ENCODE assay signal across 10 cellular contexts in the genomic region with DNA sequence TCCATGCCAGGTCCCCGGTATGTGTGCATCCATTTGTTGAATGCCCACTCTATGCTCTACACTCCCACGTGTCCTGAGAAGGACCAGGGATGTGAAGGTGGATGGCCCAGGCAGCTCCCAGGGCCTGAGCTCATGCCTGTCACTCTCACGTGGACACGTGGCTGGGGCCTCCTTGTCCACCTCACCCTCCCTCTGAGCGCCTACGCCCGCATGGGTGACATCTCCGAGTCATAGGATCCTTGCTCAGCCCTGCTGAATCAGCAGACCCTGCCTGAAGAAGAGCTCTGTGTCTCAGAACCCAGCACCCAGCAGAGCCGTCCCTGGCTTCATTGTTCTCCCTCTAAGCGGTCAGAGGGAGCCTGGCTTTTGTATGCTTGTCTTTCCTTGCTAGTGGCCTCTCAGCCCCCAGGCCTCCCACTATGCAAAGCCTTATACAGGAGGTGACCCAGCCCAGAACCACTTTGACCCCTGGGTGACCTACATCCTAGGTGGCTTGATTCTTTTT.
A peak's percentile ranks its signal among the peaks of the same experiment; 100 is the strongest.
DNase-seq lines count a peak whose midpoint lies in the region; ATAC-seq, FAIRE-seq and TF ChIP-seq lines count a peak whose summit lies in the region.
"Had no signal": no experiment of that assay in that cellular context is flagged by ENCODE, and none has a peak within 500 bp of the region (broad histone marks: within the 10 kb centered on the region; RNA-seq: fewer than 3 reads in every experiment).

No MANE protein-coding gene starts in this region.

- H3K27me3 ChIP-seq in bronchial epithelial cell (ENCODE audit: control insufficient read depth, insufficient read depth, low read length) (no peaks in the 10 kb centered on the region), left lung (no peaks in the 10 kb centered on the region), testis (no peaks in the 10 kb centered on the region), esophagus squamous epithelium (no peaks in the 10 kb centered on the region)
- H3K27me3 ChIP-seq: Peyer's patch had no signal

- H3K27ac ChIP-seq in left lung (peak overlapping the region; percentile 26 to 88), testis (no peak overlapping the region), esophagus squamous epithelium (peak overlapping the region in 2 of 4 donors; percentile 57 to 72)

- H3K4me1 ChIP-seq in left lung = peaks cover 32 to 88% of the 10 kb centered on the region in 2 donors
- H3K4me1 ChIP-seq in testis = peaks cover 10% of the 10 kb centered on the region
- H3K4me1 ChIP-seq in esophagus squamous epithelium = peaks cover 59 to 95% (median 75%) of the 10 kb centered on the region in 3 donors

- H3K4me3 ChIP-seq in bronchial epithelial cell (ENCODE audit: low read depth, low read length) = no peak overlapping the region
- no peak overlapping the region for H3K4me3 ChIP-seq in left lung
- no peak overlapping the region for H3K4me3 ChIP-seq in testis
- H3K4me3 ChIP-seq in esophagus squamous epithelium = no peak overlapping the region
- H3K4me3 ChIP-seq: Peyer's patch had no signal

- TF ChIP-seq POLR2A in testis (IDR thresholded peaks at IDR 0.05) (no peak), esophagus squamous epithelium (IDR thresholded peaks at IDR 0.05) (no peak)

- peak; percentile 37 for DNase-seq in activated CD4-positive, alpha-beta T cell treated with anti-CD3 and anti-CD28 coated beads for 48 hours
- no peak for DNase-seq in activated CD4-positive, alpha-beta T cell treated with anti-CD3 and anti-CD28 coated beads, Interleukin-2, amount 50 U/mL, for 1 hour
- DNase-seq in bronchial epithelial cell (ENCODE audit: low read depth) = peak; percentile 64
- DNase-seq in left lung = peak; percentile 89 to 90
- peak; percentile 61 for DNase-seq in testis
- DNase-seq in esophagus squamous epithelium (lab: John Stamatoyannopoulos, UW) = no peak
- DNase-seq in COR-L47 (lab: John Stamatoyannopoulos, UW) = no peak
- DNase-seq in LoVo (ENCODE audit: low spot score) = no peak
- DNase-seq: GOT3 had no signal

- intact Hi-C loops in left lung (cut with DNase I) (no loop called here), testis (cut with DNase I; ENCODE audit: low total_unique reads) (no loop called here), esophagus squamous epithelium (cut with DNase I) (no loop called here)

- H3K9me3 ChIP-seq in left lung (no peaks in the 10 kb centered on the region), testis (no peaks in the 10 kb centered on the region), esophagus squamous epithelium (no peaks in the 10 kb centered on the region)
- H3K9me3 ChIP-seq: Peyer's patch had no signal

- H3K36me3 ChIP-seq in bronchial epithelial cell (ENCODE audit: control insufficient read depth, insufficient read depth, low read length) (no peaks in the 10 kb centered on the region), left lung (peaks cover 0 to 7% of the 10 kb centered on the region in 2 donors), testis (ENCODE audit: low read depth, missing control alignments) (no peaks in the 10 kb centered on the region), esophagus squamous epithelium (peaks cover 0 to 37% (median 7%) of the 10 kb centered on the region in 3 donors)
- H3K36me3 ChIP-seq: Peyer's patch had no signal

- WGBS in testis, 2 donors = 71 to 88% methylated on average over 10 of the region's 10 CpGs
- WGBS in esophagus squamous epithelium, 2 donors = 52 to 68% methylated on average over 7 to 8 of the region's 10 CpGs

- ATAC-seq in left lung = peak; percentile 32

- TF ChIP-seq CTCF in bronchial epithelial cell (IDR thresholded peaks at IDR 0.05; ENCODE audit: insufficient read depth, low read length, severe bottlenecking) = no peak
- TF ChIP-seq CTCF in left lung (IDR thresholded peaks at IDR 0.05) = no peak
- no peak for TF ChIP-seq CTCF in testis (IDR thresholded peaks at IDR 0.05)
- no peak for TF ChIP-seq CTCF in esophagus squamous epithelium (IDR thresholded peaks at IDR 0.05)

- FAIRE-seq in bronchial epithelial cell (lab: Jason Lieb, UNC) = no peak

Comparison
In these comparisons a context has a peak if more than half of its experiments do, and no peak if none do; other contexts are left out.
1. DNase-seq: peak in activated CD4-positive, alpha-beta T cell treated with anti-CD3 and anti-CD28 coated beads for 48 hours (single experiment), bronchial epithelial cell (single experiment), left lung (2 of 2) and testis (single experiment); none in activated CD4-positive, alpha-beta T cell treated with anti-CD3 and anti-CD28 coated beads, Interleukin-2, amount 50 U/mL, for 1 hour (single experiment), esophagus squamous epithelium (single experiment), COR-L47 (single experiment) and LoVo (single experiment).
2. H3K27ac ChIP-seq: peak in left lung (2 of 2); none in testis (0 of 2).